In genomic region chr14:101776315-101776714, GRCh38 we compare ENCODE assay signal across 17 cellular contexts. TPM values are rescaled to one million over a fixed set of nuclear protein-coding genes. Genes with fewer than 3 reads are reported as not detected.
DNase-seq lines count a peak whose midpoint lies in the region; ATAC-seq and TF ChIP-seq lines count a peak whose summit lies in the region.
"Had no signal": no experiment of that assay in that cellular context is flagged by ENCODE, and none has a peak within 500 bp of the region (broad histone marks: within the 10 kb centered on the region; RNA-seq: fewer than 3 reads in every experiment).

No MANE protein-coding gene starts in this region.

- H3K27me3 ChIP-seq in CD4-positive, alpha-beta T cell (ENCODE audit: control insufficient read depth, insufficient read depth, low read length) = no peaks in the 10 kb centered on the region

- no peak for TF ChIP-seq CTCF in CD4-positive, alpha-beta T cell (IDR thresholded peaks at IDR 0.05)
- no peak for TF ChIP-seq CTCF in glutamatergic neuron (IDR thresholded peaks at IDR 0.05; ENCODE audit: partially characterized antibody, unreplicated experiment)

- H3K4me3 Mint-ChIP-seq in CD4-positive, alpha-beta T cell = peak overlapping the region; percentile 25
- H3K4me3 Mint-ChIP-seq in IgD-negative memory B cell (peak overlapping the region; percentile 9 to 91 (median 58)), glutamatergic neuron (ENCODE audit: unreplicated experiment) (peak overlapping the region; percentile 28)
- H3K4me3 Mint-ChIP-seq: T-cell, type B pancreatic cell had no signal

- H3K36me3 Mint-ChIP-seq in CD4-positive, alpha-beta T cell (ENCODE audit: low read depth) = peaks cover 9% of the 10 kb centered on the region
- peaks cover 4% of the 10 kb centered on the region for H3K36me3 Mint-ChIP-seq in IgD-negative memory B cell
- peaks cover 15% of the 10 kb centered on the region for H3K36me3 Mint-ChIP-seq in glutamatergic neuron (ENCODE audit: unreplicated experiment)

- no peaks in the 10 kb centered on the region for H3K27me3 Mint-ChIP-seq in CD4-positive, alpha-beta T cell
- H3K27me3 Mint-ChIP-seq in IgD-negative memory B cell (peaks cover 10% of the 10 kb centered on the region), glutamatergic neuron (ENCODE audit: unreplicated experiment) (peaks cover 8% of the 10 kb centered on the region)

- no peak for DNase-seq in CD4-positive, alpha-beta T cell
- no peak for DNase-seq in glutamatergic neuron
- DNase-seq in middle frontal gyrus (ENCODE audit: extremely low spot score, low spot score) = no peak
- no peak for DNase-seq in left colon
- DNase-seq: activated naive CD4-positive, alpha-beta T cell; COR-L47; erythroblast; IMR-90; mesenchymal stem cell; NCI-H1092 treated with DMSO at 0.1 percent for 48 hours; NCI-H82; T-cell had no signal

- H3K9me3 Mint-ChIP-seq in CD4-positive, alpha-beta T cell = no peaks in the 10 kb centered on the region
- H3K9me3 Mint-ChIP-seq in IgD-negative memory B cell (no peaks in the 10 kb centered on the region), glutamatergic neuron (ENCODE audit: unreplicated experiment) (peaks cover 9% of the 10 kb centered on the region)
- H3K9me3 Mint-ChIP-seq: T-cell, type B pancreatic cell had no signal

- ATAC-seq in CD4-positive, alpha-beta T cell (ENCODE audit: poor library complexity) = no peak
- peak; percentile 67 for ATAC-seq in GM19395 (IDR thresholded peaks at IDR 0.05; ENCODE audit: unreplicated experiment)
- ATAC-seq in HG03565 (IDR thresholded peaks at IDR 0.05; ENCODE audit: unreplicated experiment) = no peak
- ATAC-seq in HG02973 (IDR thresholded peaks at IDR 0.05; ENCODE audit: unreplicated experiment) = no peak
- no peak for ATAC-seq in left colon
- ATAC-seq: T-cell had no signal

- peaks cover 51% of the 10 kb centered on the region for H3K4me1 Mint-ChIP-seq in CD4-positive, alpha-beta T cell (ENCODE audit: low read depth)
- H3K4me1 Mint-ChIP-seq in IgD-negative memory B cell (peaks cover 35 to 42% (median 41%) of the 10 kb centered on the region in 3 donors), glutamatergic neuron (ENCODE audit: low read depth, unreplicated experiment) (peaks cover 49% of the 10 kb centered on the region)

- intact Hi-C loops in CD4-positive, alpha-beta T cell (cut with DNase I, micrococcal nuclease) = no loop called here
- intact Hi-C loops in left colon (cut with DNase I, micrococcal nuclease) = loop anchor here in 1 of 2 donors (10.0 kb wide), 2 partner anchors 58 to 148 kb away; no protein-coding TSS in a partner anchor

- no peaks in the 10 kb centered on the region for H3K9me3 ChIP-seq in CD4-positive, alpha-beta T cell (ENCODE audit: control insufficient read depth, low read length)

- POLR2A ChIA-PET in CD4-positive, alpha-beta T cell (lab: Charles Lee) = interaction anchor here (1.7 kb wide), 1 partner anchor 34 kb away, joined by 7 read pairs; no protein-coding TSS in a partner anchor

- H3K27ac Mint-ChIP-seq in CD4-positive, alpha-beta T cell = no peak overlapping the region
- H3K27ac Mint-ChIP-seq in IgD-negative memory B cell (peak overlapping the region; percentile 45 to 86 (median 82)), glutamatergic neuron (ENCODE audit: unreplicated experiment) (no peak overlapping the region)
- H3K27ac Mint-ChIP-seq: T-cell, type B pancreatic cell had no signal

- no peak overlapping the region for H3K27ac ChIP-seq in CD4-positive, alpha-beta T cell (ENCODE audit: low read depth, low read length)

- CTCF ChIA-PET in CD4-positive, alpha-beta T cell (lab: Charles Lee) = interaction anchor here (0.5 to 0.9 kb wide), 2 partner anchors 69 to 745 kb away, joined by 4 read pairs; no protein-coding TSS in a partner anchor

RNA-seq across cellular contexts. Expression of gene PPP2R5C, which starts 14.8 kb away (rescaled TPM):
- total RNA-seq in CD4-positive, alpha-beta T cell = 100 to 1,000 TPM; 463 to 487 TPM
- polyA plus RNA-seq in IgD-negative memory B cell = 106 TPM
- total RNA-seq in glutamatergic neuron (ENCODE audit: unreplicated experiment) (116 TPM), left colon (100 to 1,000 TPM; 139 to 144 TPM)

Comparison
In these comparisons a context has a peak if more than half of its experiments do, and no peak if none do; other contexts are left out.
1. H3K27ac Mint-ChIP-seq: peak in IgD-negative memory B cell (3 of 3); none in CD4-positive, alpha-beta T cell (single experiment) and glutamatergic neuron (single experiment).
2. Peak in every context shown above with its lines, with median percentiles within 50 percentile points of each other: H3K4me3 Mint-ChIP-seq.